In the genomic region with DNA sequence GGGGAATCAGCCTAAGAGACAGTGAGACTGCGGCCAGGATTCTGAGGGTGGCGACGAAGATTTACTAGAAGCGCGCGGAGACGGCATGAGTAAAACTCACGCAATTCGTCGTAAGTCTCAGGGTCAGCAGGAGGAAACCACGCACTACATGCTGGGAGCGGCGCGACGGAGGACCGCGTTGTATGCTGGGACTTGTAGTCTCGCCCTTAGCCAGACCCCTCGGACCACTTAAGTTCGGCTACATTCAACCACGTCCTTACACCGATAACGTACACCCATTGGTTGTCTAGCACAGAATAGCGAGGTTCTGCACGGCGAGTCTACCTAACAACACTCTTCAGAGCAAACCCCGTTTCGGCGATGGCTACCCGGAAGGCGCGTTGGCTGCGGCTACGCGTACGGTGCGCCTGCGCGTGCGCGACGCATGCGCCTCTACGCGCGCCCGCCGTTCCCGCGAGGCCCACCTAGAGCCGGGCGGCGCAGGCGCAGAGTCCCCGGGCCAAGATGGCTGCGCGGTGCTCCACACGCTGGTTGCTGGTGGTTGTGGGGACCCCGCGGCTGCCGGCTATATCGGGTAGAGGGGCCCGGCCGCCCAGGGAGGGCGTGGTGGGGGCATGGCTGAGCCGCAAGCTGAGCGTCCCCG, we compare ENCODE assay signal across 1 cellular context.
TF ChIP-seq lines count a peak whose summit lies in the region.

DNAJA3 (plus strand) TSS at position 491 of the 643 bp plus-strand sequence; CDS start at position 505, 14 bp downstream.

TF ChIP-seq in HepG2, 621 proteins besides CTCF, POLR2A, EP300 and RAD21 (continued from another document and continues in another):
- TF ChIP-seq PCBP1 (IDR thresholded peaks at IDR 0.05; ENCODE audit: borderline replicate concordance, low read depth, low read length) (no peak), XRCC5 (optimal IDR thresholded peaks at IDR 0.05; ENCODE audit: low read length) (no peak), KLF11 (CRISPR knock-in tag; IDR thresholded peaks at IDR 0.05) (no peak), ZNF775 (CRISPR knock-in tag; IDR thresholded peaks at IDR 0.05; ENCODE audit: borderline replicate concordance) (no peak), FOXP4 (CRISPR knock-in tag; IDR thresholded peaks at IDR 0.05) (peak; percentile 27; the same call in 1 of the 2 replicates), ZNF761 (CRISPR knock-in tag; conservative IDR thresholded peaks at IDR 0.05) (peak; percentile 70; the same call in 1 of the 2 replicates), U2AF1 (optimal IDR thresholded peaks at IDR 0.05; ENCODE audit: low read depth, low read length) (peak; percentile 8), FOSL1 (CRISPR knock-in tag; IDR thresholded peaks at IDR 0.05; ENCODE audit: borderline replicate concordance) (no peak), ZNF33B (CRISPR knock-in tag; IDR thresholded peaks at IDR 0.05) (peak; percentile 88; the same call in 1 of the 2 replicates), LBX2 (CRISPR knock-in tag; IDR thresholded peaks at IDR 0.05; ENCODE audit: borderline replicate concordance) (no peak), PLRG1 (conservative IDR thresholded peaks at IDR 0.05) (no peak), JUND (CRISPR knock-in tag; IDR thresholded peaks at IDR 0.05) (no peak), ZNF205 (CRISPR knock-in tag; IDR thresholded peaks at IDR 0.05) (peak; percentile 17; the same call in 1 of the 2 replicates), ZNF441 (CRISPR knock-in tag; IDR thresholded peaks at IDR 0.05; ENCODE audit: borderline replicate concordance) (no peak; the same call in 1 of the 2 replicates), ZNF20 (CRISPR knock-in tag; IDR thresholded peaks at IDR 0.05) (no peak; the same call in 1 of the 2 replicates), ZFP1 (CRISPR knock-in tag; IDR thresholded peaks at IDR 0.05) (no peak), ZFP62 (CRISPR knock-in tag; IDR thresholded peaks at IDR 0.05) (no peak), ZNF367 (CRISPR knock-in tag; IDR thresholded peaks at IDR 0.05; ENCODE audit: borderline replicate concordance) (no peak), SMC3 (IDR thresholded peaks at IDR 0.05; ENCODE audit: low read length) (no peak), ATAD3A (CRISPR knock-in tag; IDR thresholded peaks at IDR 0.05) (no peak), ZNF225 (CRISPR knock-in tag; IDR thresholded peaks at IDR 0.05) (no peak), ZSCAN31 (CRISPR knock-in tag; IDR thresholded peaks at IDR 0.05; ENCODE audit: low read depth) (peak; percentile 54; the same call in 1 of the 2 replicates), ZSCAN12 (CRISPR knock-in tag; IDR thresholded peaks at IDR 0.05) (no peak), IKZF1 (IDR thresholded peaks at IDR 0.05) (no peak), ZBTB21 (CRISPR knock-in tag; IDR thresholded peaks at IDR 0.05) (no peak), ZNF30 (CRISPR knock-in tag; IDR thresholded peaks at IDR 0.05) (no peak), CC2D1A (CRISPR knock-in tag; IDR thresholded peaks at IDR 0.05) (no peak), TEAD3 (CRISPR knock-in tag; optimal IDR thresholded peaks at IDR 0.05; ENCODE audit: borderline replicate concordance) (peak; percentile 49), ZBTB3 (CRISPR knock-in tag; IDR thresholded peaks at IDR 0.05; ENCODE audit: borderline replicate concordance, low read depth) (no peak), PAXIP1 (CRISPR knock-in tag; conservative IDR thresholded peaks at IDR 0.05) (no peak), CSRNP2 (CRISPR knock-in tag; conservative IDR thresholded peaks at IDR 0.05; ENCODE audit: low read depth) (no peak), ZNF850 (CRISPR knock-in tag; conservative IDR thresholded peaks at IDR 0.05) (no peak), RARG (CRISPR knock-in tag; IDR thresholded peaks at IDR 0.05; ENCODE audit: low read depth) (0 out of 2 replicates have a peak, but pooled peaks have one; percentile 48), GMEB1 (CRISPR knock-in tag; IDR thresholded peaks at IDR 0.05; ENCODE audit: borderline replicate concordance) (peak; percentile 99), ZC3H4 (CRISPR knock-in tag; IDR thresholded peaks at IDR 0.05; ENCODE audit: borderline replicate concordance) (no peak), ZZZ3 (CRISPR knock-in tag; IDR thresholded peaks at IDR 0.05; ENCODE audit: borderline replicate concordance) (peak; percentile 47; the same call in 1 of the 2 replicates), HHEX (CRISPR knock-in tag; IDR thresholded peaks at IDR 0.05) (no peak), ZNF800 (CRISPR knock-in tag; IDR thresholded peaks at IDR 0.05) (no peak), BRF2 (CRISPR knock-in tag; IDR thresholded peaks at IDR 0.05) (no peak), NBN (conservative IDR thresholded peaks at IDR 0.05) (no peak), TEAD2 (CRISPR knock-in tag; IDR thresholded peaks at IDR 0.05) (no peak), POLR2AphosphoS5 (IDR thresholded peaks at IDR 0.05; ENCODE audit: low read depth, low read length) (peak; percentile 93), ZNF446 (CRISPR knock-in tag; IDR thresholded peaks at IDR 0.05) (no peak)
- TF ChIP-seq, protein P1, sequence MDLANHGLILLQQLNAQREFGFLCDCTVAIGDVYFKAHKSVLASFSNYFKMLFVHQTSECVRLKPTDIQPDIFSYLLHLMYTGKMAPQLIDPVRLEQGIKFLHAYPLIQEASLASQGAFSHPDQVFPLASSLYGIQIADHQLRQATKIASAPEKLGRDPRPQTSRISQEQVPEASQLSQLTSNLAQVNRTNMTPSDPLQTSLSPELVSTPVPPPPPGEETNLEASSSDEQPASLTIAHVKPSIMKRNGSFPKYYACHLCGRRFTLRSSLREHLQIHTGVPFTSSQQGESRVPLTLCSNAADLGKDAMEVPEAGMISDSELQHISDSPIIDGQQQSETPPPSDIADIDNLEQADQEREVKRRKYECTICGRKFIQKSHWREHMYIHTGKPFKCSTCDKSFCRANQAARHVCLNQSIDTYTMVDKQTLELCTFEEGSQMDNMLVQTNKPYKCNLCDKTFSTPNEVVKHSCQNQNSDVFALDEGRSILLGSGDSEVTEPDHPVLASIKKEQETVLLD (CRISPR knock-in tag; IDR thresholded peaks at IDR 0.05; ENCODE audit: low read depth): no peak
- TF ChIP-seq, protein P2, sequence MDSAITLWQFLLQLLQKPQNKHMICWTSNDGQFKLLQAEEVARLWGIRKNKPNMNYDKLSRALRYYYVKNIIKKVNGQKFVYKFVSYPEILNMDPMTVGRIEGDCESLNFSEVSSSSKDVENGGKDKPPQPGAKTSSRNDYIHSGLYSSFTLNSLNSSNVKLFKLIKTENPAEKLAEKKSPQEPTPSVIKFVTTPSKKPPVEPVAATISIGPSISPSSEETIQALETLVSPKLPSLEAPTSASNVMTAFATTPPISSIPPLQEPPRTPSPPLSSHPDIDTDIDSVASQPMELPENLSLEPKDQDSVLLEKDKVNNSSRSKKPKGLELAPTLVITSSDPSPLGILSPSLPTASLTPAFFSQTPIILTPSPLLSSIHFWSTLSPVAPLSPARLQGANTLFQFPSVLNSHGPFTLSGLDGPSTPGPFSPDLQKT (CRISPR knock-in tag; IDR thresholded peaks at IDR 0.05; ENCODE audit: borderline replicate concordance): no peak
- TF ChIP-seq, protein P3, sequence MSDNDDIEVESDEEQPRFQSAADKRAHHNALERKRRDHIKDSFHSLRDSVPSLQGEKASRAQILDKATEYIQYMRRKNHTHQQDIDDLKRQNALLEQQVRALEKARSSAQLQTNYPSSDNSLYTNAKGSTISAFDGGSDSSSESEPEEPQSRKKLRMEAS (IDR thresholded peaks at IDR 0.05): peak; percentile 74
